In genomic region chr10:19922236-19922963, GRCh38 we compare ENCODE assay signal across 8 cellular contexts.
DNase-seq lines count a peak whose midpoint lies in the region; ATAC-seq and TF ChIP-seq lines count a peak whose summit lies in the region.

No MANE protein-coding gene starts in this region.

- H3K27ac ChIP-seq in coronary artery (peak overlapping the region; percentile 69 to 94), left lung (peak overlapping the region; percentile 11 to 84), suprapubic skin (peak overlapping the region; percentile 89)

- H3K4me1 ChIP-seq in left lung, result peaks cover 14 to 22% of the 10 kb centered on the region in 2 donors
- peaks cover 53% of the 10 kb centered on the region for H3K4me1 ChIP-seq in suprapubic skin

- no peaks in the 10 kb centered on the region for H3K27me3 ChIP-seq in left lung
- H3K27me3 ChIP-seq in suprapubic skin, result no peaks in the 10 kb centered on the region

- intact Hi-C loops in left lung (cut with DNase I), result no loop called here

- TF ChIP-seq POLR2A in suprapubic skin (IDR thresholded peaks at IDR 0.05), result no peak

- TF ChIP-seq CTCF in coronary artery (IDR thresholded peaks at IDR 0.05) (no peak), left lung (IDR thresholded peaks at IDR 0.05) (no peak), suprapubic skin (IDR thresholded peaks at IDR 0.05) (no peak)

- H3K9me3 ChIP-seq in left lung, result no peaks in the 10 kb centered on the region
- H3K9me3 ChIP-seq in suprapubic skin, result no peaks in the 10 kb centered on the region

- peak; percentile 4 for DNase-seq in HT1080 (ENCODE audit: low read depth)
- DNase-seq in coronary artery (ENCODE audit: low spot score), result no peak
- no peak for DNase-seq in left lung
- no peak for DNase-seq in suprapubic skin (ENCODE audit: low spot score in 2 of 2)
- no peak for DNase-seq in cerebellum (ENCODE audit: low spot score)
- DNase-seq in stimulated activated CD4-positive, alpha-beta T cell treated with anti-CD3 and anti-CD28 coated beads, Interleukin-1b, Interleukin-23, amount 100 ng/mL, for 48 hours, result no peak

- ATAC-seq in left lung (peak; percentile 66), HG03159 (IDR thresholded peaks at IDR 0.05; ENCODE audit: unreplicated experiment) (no peak), HG03354 (IDR thresholded peaks at IDR 0.05; ENCODE audit: poor library complexity, severe bottlenecking, unreplicated experiment) (no peak)

- H3K4me3 ChIP-seq in coronary artery (peak overlapping the region; percentile 48), left lung (no peak overlapping the region), suprapubic skin (no peak overlapping the region)

- no peaks in the 10 kb centered on the region for H3K36me3 ChIP-seq in left lung
- H3K36me3 ChIP-seq in suprapubic skin, result no peaks in the 10 kb centered on the region

- WGBS in suprapubic skin, result 18% methylated on average over 3 of the region's 3 CpGs

- TF ChIP-seq EP300 in suprapubic skin (IDR thresholded peaks at IDR 0.05), result no peak
